Comparison of ENCODE assay signal across 27 cellular contexts in the genomic region with DNA sequence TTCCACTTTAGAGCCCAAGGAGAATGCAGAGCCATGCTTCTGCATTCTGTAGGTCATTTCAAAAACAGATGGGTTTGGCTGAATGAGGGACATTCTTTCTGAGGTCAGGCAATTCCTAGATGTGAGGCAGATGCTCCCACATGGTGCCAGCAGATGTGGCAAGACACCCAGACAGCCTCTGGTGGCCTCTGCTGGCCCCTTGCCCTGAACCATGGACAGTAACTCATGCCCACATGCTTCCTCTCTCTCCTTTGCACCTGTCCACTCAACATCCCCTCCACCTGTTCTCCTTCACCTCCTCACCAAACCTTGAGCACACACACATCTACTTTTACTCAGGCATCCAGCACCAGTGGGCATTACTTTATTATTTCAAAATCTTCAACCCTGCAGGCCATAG.
"Had no signal": no experiment of that assay in that cellular context is flagged by ENCODE, and none has a peak within 500 bp of the region (broad histone marks: within the 10 kb centered on the region; RNA-seq: fewer than 3 reads in every experiment).

No MANE protein-coding gene starts in this region.

- H3K4me1 ChIP-seq: ascending aorta, SJCRH30 had no signal

- H3K4me3 ChIP-seq: ascending aorta, SJCRH30, SK-N-MC had no signal

- H3K36me3 ChIP-seq: ascending aorta, SJCRH30 had no signal

- H3K27me3 ChIP-seq: ascending aorta, SJCRH30 had no signal

- DNase-seq: activated CD4-positive, alpha-beta T cell treated with anti-CD3 and anti-CD28 coated beads for 36 hours; activated CD4-positive, alpha-beta T cell treated with anti-CD3 and anti-CD28 coated beads, Interleukin-2, amount 10 ng/mL, durations not matched to agents 7 days and 5 days; activated CD4-positive, alpha-beta T cell treated with anti-CD3 and anti-CD28 coated beads, Interleukin-2, amount 50 U/mL, for 48 hours; activated CD8-positive, alpha-beta T cell treated with anti-CD3 and anti-CD28 coated beads, Interleukin-2, amount 10 ng/mL, durations not matched to agents 7 days and 5 days; activated gamma-delta T cell; activated naive CD4-positive, alpha-beta T cell treated with Interleukin-2 at 50 U/mL for 16 hours; activated naive CD8-positive, alpha-beta T cell treated with anti-CD3 and anti-CD28 coated beads, Interleukin-2, amount 10 ng/mL, durations not matched to agents 7 days and 5 days; activated T-cell treated with anti-CD3 and anti-CD28 coated beads, Interleukin-2, amount 50 U/mL, for 24 hours; amygdala; Kasumi-1; KG1; MM.1S; MV-4-11; NCI-H1092 treated with DMSO at 0.1 percent for 48 hours; NCI-H1417; NCI-H187 treated with DMSO at 0.1 percent for 48 hours; NCI-H2081; NCI-H2171 treated with DMSO at 0.1 percent for 48 hours; NCI-H2227 treated with DMSO at 0.1 percent for 48 hours; NCI-H446; NCI-H510A treated with DMSO at 0.1 percent for 48 hours; NCI-H526 treated with DMSO at 0.1 percent for 48 hours; NCI-H82; SJCRH30; T1000 had no signal

- H3K9me3 ChIP-seq: SJCRH30 had no signal

- H3K27ac ChIP-seq: ascending aorta, SJCRH30, SK-N-MC had no signal
